8 cellular contexts compared by ENCODE assay signal in genomic region chr3:45123030-45123429, GRCh38. TPM values are rescaled to one million over a fixed set of nuclear protein-coding genes. Genes with fewer than 3 reads are reported as not detected.
DNase-seq lines count a peak whose midpoint lies in the region; ATAC-seq, FAIRE-seq and TF ChIP-seq lines count a peak whose summit lies in the region.

No MANE protein-coding gene starts in this region.

- intact Hi-C loops in Panc1 (cut with micrococcal nuclease; ENCODE audit: unreplicated experiment): no loop called here
- intact Hi-C loops in aorta (cut with DNase I): loop anchor here in 1 of 2 donors (5.0 kb wide), 3 partner anchors 66 to 89 kb away; no protein-coding TSS in a partner anchor

- TF ChIP-seq CTCF in HFFc6 (IDR thresholded peaks at IDR 0.05) (no peak), Panc1 (IDR thresholded peaks at IDR 0.05) (no peak)

- H3K9me3 Mint-ChIP-seq in HFFc6: no peaks in the 10 kb centered on the region

- BruUV-seq in Panc1 (replicated peaks; lab: Mats Ljungman, UMichigan): no TSS peak

- 71 to 73% methylated on average over 5 of the region's 5 CpGs for WGBS in aorta, 2 donors

- no peak overlapping the region for H3K4me3 ChIP-seq in Panc1 (ENCODE audit: low read depth in 2 of 2, low read length in 2 of 2)
- no peak overlapping the region for H3K4me3 ChIP-seq in aorta (ENCODE audit: low read length in 2 of 2)

- ATAC-seq in Panc1: no peak; the same call in 1 of the 2 replicates
- no peak for ATAC-seq in aorta (ENCODE audit: low FRiP score)

- POLR2A ChIA-PET in Panc1 (lab: Charles Lee): no interaction called here

- H3K36me3 Mint-ChIP-seq in HFFc6 (ENCODE audit: low read depth): 0 out of 2 replicates have a peak, but pooled peaks cover 4% of the 10 kb centered on the region

- in situ Hi-C loops in Panc1 (cut with HindIII; ENCODE audit: low pct_unique_long_range_greater_than_20kb, low sequenced_read_pairs): no loop called here

- H3K27me3 ChIP-seq in Panc1 (ENCODE audit: control insufficient read depth, insufficient read depth, low read length): no peaks in the 10 kb centered on the region
- H3K27me3 ChIP-seq in aorta (ENCODE audit: control insufficient read depth in 1 of 2, insufficient read depth in 2 of 2, low read length in 1 of 2): no peaks in the 10 kb centered on the region

- H3K4me1 ChIP-seq in Panc1 (ENCODE audit: control insufficient read depth, insufficient read depth, low read length): peaks cover 20% of the 10 kb centered on the region
- no peaks in the 10 kb centered on the region for H3K4me1 ChIP-seq in aorta (ENCODE audit: control insufficient read depth in 1 of 2, insufficient read depth in 2 of 2, low read length in 2 of 2)

- CTCF ChIA-PET in Panc1 (lab: Charles Lee): interaction anchor here (1.2 kb wide), 1 partner anchor 87 kb away, joined by 5 read pairs; no protein-coding TSS in a partner anchor

- peak; percentile 13 for FAIRE-seq in islet of Langerhans (lab: Jason Lieb, UNC)

- H3K27me3 Mint-ChIP-seq in HFFc6 (ENCODE audit: insufficient read depth): no peaks in the 10 kb centered on the region; the same call in 1 of the 2 replicates

- H3K27ac ChIP-seq in Panc1 (ENCODE audit: low read length) (no peak overlapping the region), aorta (ENCODE audit: low read depth in 1 of 2, low read length in 2 of 2) (no peak overlapping the region)

- peak overlapping the region; percentile 94 for H3K27ac Mint-ChIP-seq in HFFc6

- peak overlapping the region; percentile 64 for H3K4me3 Mint-ChIP-seq in HFFc6

- H3K36me3 ChIP-seq in Panc1 (ENCODE audit: control insufficient read depth, insufficient read depth, low read length): no peaks in the 10 kb centered on the region
- no peaks in the 10 kb centered on the region for H3K36me3 ChIP-seq in aorta (ENCODE audit: control insufficient read depth in 1 of 2, insufficient read depth in 2 of 2, low read length in 1 of 2)

- peak; percentile 96 for DNase-seq in ELR (ENCODE audit: low read depth)
- peak; percentile 91 for DNase-seq in HFFc6
- peak; percentile 86 for DNase-seq in Panc1 (ENCODE audit: low read depth, low spot score)
- no peak for DNase-seq in anterior cingulate cortex (lab: John Stamatoyannopoulos, UW)
- DNase-seq in activated CD8-positive, alpha-beta memory T cell treated with anti-CD3 and anti-CD28 coated beads for 24 hours: no peak
- no peak for DNase-seq in activated CD4-positive, alpha-beta T cell treated with anti-CD3 and anti-CD28 coated beads, Interleukin-2, amount 50 U/mL, for 4 hours
- no peak for DNase-seq in aorta

- H3K4me1 Mint-ChIP-seq in HFFc6 (ENCODE audit: low read depth): peaks cover 90% of the 10 kb centered on the region

- H3K9me3 ChIP-seq in Panc1 (ENCODE audit: control insufficient read depth, insufficient read depth, low read depth, low read length): no peaks in the 10 kb centered on the region
- H3K9me3 ChIP-seq in aorta (ENCODE audit: control insufficient read depth, low read length): no peaks in the 10 kb centered on the region

RNA-seq across cellular contexts. Expression of gene CDCP1, which starts 23.1 kb away (rescaled TPM):
- 1 to 10 TPM in 4 of 6 experiments, under 1 TPM in 2; 0.78 to 2.1 (median 1.7) TPM for total RNA-seq in HFFc6 (2021; fragmentation: NEBNext Ultra II Directional; extraction: Animal tissue kit (Norgen Biotek cat#: 25700))
- total RNA-seq in Panc1 (2021; ENCODE audit: unreplicated experiment) (47.8 TPM), aorta (1 to 10 TPM; 3.8 to 8.9 TPM)
- 15.4 TPM for polyA plus RNA-seq in Panc1 (2012; ENCODE audit: insufficient read length)
- polyA plus RNA-seq in aorta: 1 to 10 TPM in 1 of 2 donors, under 1 TPM in 1; 0.33 to 2.1 TPM

Comparison
In these comparisons a context has a peak if more than half of its experiments do, and no peak if none do; other contexts are left out.
1. DNase-seq: peak in ELR (single experiment), HFFc6 (single experiment) and Panc1 (single experiment); none in anterior cingulate cortex (0 of 58), activated CD8-positive, alpha-beta memory T cell treated with anti-CD3 and anti-CD28 coated beads for 24 hours (single experiment), activated CD4-positive, alpha-beta T cell treated with anti-CD3 and anti-CD28 coated beads, Interleukin-2, amount 50 U/mL, for 4 hours (0 of 2) and aorta (0 of 2).